Comparison of ENCODE assay signal across 8 cellular contexts in the genomic region with DNA sequence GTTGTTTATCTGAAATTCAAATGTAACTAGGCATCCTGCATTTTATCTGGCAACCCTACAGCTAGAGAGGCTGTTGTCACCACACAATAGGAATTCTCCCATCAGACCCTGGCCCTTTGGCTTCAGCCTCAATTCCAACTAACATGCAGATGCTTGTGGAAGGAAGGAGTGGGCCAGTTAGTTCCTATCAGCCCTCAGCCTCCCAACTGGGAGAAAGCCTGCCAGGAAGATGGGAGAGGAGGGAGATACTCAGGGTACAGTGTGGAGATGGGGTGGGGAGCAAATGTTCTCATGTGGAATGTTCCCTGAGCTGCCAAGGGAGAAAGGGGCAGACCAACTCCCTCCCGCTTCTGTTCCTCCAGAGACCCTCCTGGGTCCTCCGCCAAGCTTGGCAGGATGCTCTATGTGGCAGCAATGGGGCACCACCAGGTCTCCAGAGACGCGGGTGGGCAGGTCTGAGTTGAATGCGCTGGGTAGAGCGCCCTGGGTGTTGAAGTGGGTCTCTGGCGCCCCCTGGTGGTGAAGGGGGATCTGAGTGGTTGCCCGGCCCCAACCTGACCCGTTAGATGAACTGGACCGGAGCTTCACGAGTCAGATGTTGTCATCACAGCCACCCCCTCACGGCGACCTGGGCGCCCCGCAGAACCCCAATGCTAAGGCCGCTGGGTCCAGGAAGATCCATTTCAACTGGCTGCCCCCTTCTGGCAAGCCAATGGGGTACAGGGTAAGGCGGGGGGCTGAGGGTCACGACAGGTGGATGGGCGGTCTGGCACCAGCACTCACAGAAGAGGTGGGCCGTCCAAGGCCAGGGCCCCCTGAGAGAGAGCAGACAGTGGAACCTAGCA. TPM values are rescaled to one million over a fixed set of nuclear protein-coding genes. Genes with fewer than 3 reads are reported as not detected.
DNase-seq lines count a peak whose midpoint lies in the region; ATAC-seq and TF ChIP-seq lines count a peak whose summit lies in the region.

No MANE protein-coding gene starts in this region.

- H3K27me3 Mint-ChIP-seq in H9 (ENCODE audit: low read depth), result peaks cover 9% of the 10 kb centered on the region

- peaks cover 3% of the 10 kb centered on the region for H3K23me2 ChIP-seq in H9 (ENCODE audit: insufficient read length, low read depth, low read length, poor library complexity, severe bottlenecking)

- H4K8ac ChIP-seq in H9 (replicated peaks; ENCODE audit: insufficient read length, low read depth, low read length), result no peak overlapping the region

- no peak overlapping the region for H3K27ac Mint-ChIP-seq in H9

- H3K9me3 Mint-ChIP-seq in H9, result no peaks in the 10 kb centered on the region; a peak in 1 of 5 replicates

- peak overlapping the region in 1 of 2 experiments; percentile 54; a peak in 2 of 5 replicates for H3K4me3 Mint-ChIP-seq in H9

- no peak overlapping the region for H3K9ac ChIP-seq in H9 (ENCODE audit: extremely low read depth, insufficient read length, low read length)

- no peak overlapping the region for H4K5ac ChIP-seq in H9 (ENCODE audit: insufficient read length, low read depth, low read length)

- no peak overlapping the region for H3K18ac ChIP-seq in H9 (ENCODE audit: insufficient read length, low read depth, low read length)

- no CpG with 5 or more reads among the region's 20 CpGs for WGBS in H9 (ENCODE audit: extremely low coverage, insufficient read length, low lambda C conversion rate)

- H3K27ac ChIP-seq in H9 (ENCODE audit: insufficient read length, low read depth, low read length) (no peak overlapping the region), layer of hippocampus (ENCODE audit: low read depth, low read length) (peak overlapping the region; percentile 3)

- no peak overlapping the region for H2AFZ ChIP-seq in H9 (ENCODE audit: low read length)

- H3K9me3 ChIP-seq in BE2C (no peaks in the 10 kb centered on the region), H9 (ENCODE audit: control insufficient read depth, low read depth, low read length) (no peaks in the 10 kb centered on the region)

- TF ChIP-seq CTCF in BE2C (IDR thresholded peaks at IDR 0.05; ENCODE audit: low read depth, low read length), result peak; percentile 83
- peak; percentile 96 for TF ChIP-seq CTCF in H9 (conservative IDR thresholded peaks at IDR 0.05)

- H3K79me1 ChIP-seq in H9 (ENCODE audit: insufficient read depth, low read depth, low read length, poor library complexity, severe bottlenecking), result no peaks in the 10 kb centered on the region

- H4K91ac ChIP-seq in H9 (ENCODE audit: insufficient read length, low read depth, low read length), result no peak overlapping the region

- H2BK12ac ChIP-seq in H9 (ENCODE audit: insufficient read length, low read depth, low read length), result no peak overlapping the region

- no peak overlapping the region for H3T11ph ChIP-seq in H9 (ENCODE audit: low read length)

- H2BK120ac ChIP-seq in H9 (ENCODE audit: low read depth, low read length, poor library complexity, severe bottlenecking), result no peak overlapping the region

- peak overlapping the region; percentile 12 for H3K4me3 ChIP-seq in BE2C (ENCODE audit: low read depth, low read length)

- H3K4ac ChIP-seq in H9 (ENCODE audit: low read depth, low read length), result no peak overlapping the region

- H3K4me1 ChIP-seq in BE2C, result no peaks in the 10 kb centered on the region
- H3K4me1 ChIP-seq in H9 (ENCODE audit: insufficient read depth, low read length), result no peaks in the 10 kb centered on the region; the same call in 1 of the 2 replicates

- peak; percentile 87 for DNase-seq in BE2C
- peak; percentile 91 for DNase-seq in H9
- DNase-seq in NCI-H460 (ENCODE audit: extremely low read depth, low read depth), result peak; percentile 71
- peak; percentile 94 for DNase-seq in activated CD4-positive, CD25-positive, alpha-beta regulatory T cell treated with anti-CD3 and anti-CD28 coated beads, Interleukin-2, amount 50 U/mL, for 72 hours
- peak; percentile 76 for DNase-seq in central memory CD4-positive, alpha-beta T cell
- DNase-seq in stimulated activated CD4-positive, alpha-beta T cell treated with anti-CD3 and anti-CD28 coated beads, Interleukin-1b, Interleukin-23, amount 100 ng/mL, for 48 hours, result peak; percentile 86

- H3K27me3 ChIP-seq in BE2C (no peaks in the 10 kb centered on the region), H9 (ENCODE audit: insufficient read depth, low read length) (no peaks in the 10 kb centered on the region), layer of hippocampus (ENCODE audit: control insufficient read depth, insufficient read depth, low read length) (no peaks in the 10 kb centered on the region)

- H2BK20ac ChIP-seq in H9 (ENCODE audit: low read depth, low read length, poor library complexity, severe bottlenecking), result no peak overlapping the region

- H3K56ac ChIP-seq in H9 (ENCODE audit: insufficient read length, low read depth, low read length), result no peak overlapping the region

- H4K20me1 ChIP-seq in H9 (ENCODE audit: control insufficient read depth, insufficient read depth, insufficient read length), result no peaks in the 10 kb centered on the region

- no peak overlapping the region for H2BK15ac ChIP-seq in H9 (ENCODE audit: low read depth, low read length)

- ATAC-seq in HG03460 (IDR thresholded peaks at IDR 0.05; ENCODE audit: unreplicated experiment), result no peak

- H3K14ac ChIP-seq in H9 (ENCODE audit: insufficient read depth, low read length), result no peak overlapping the region

- no peak overlapping the region for H2AK5ac ChIP-seq in H9 (ENCODE audit: insufficient read length, low read length)

- no peaks in the 10 kb centered on the region for H3K36me3 Mint-ChIP-seq in H9 (ENCODE audit: insufficient read depth in 1 of 3, low read depth in 3 of 3)

- no peak overlapping the region for H3K23ac ChIP-seq in H9 (ENCODE audit: insufficient read length, low read depth, low read length)

- H3K4me1 Mint-ChIP-seq in H9, result peaks cover 7 to 10% of the 10 kb centered on the region in 2 experiments

- no peaks in the 10 kb centered on the region for H3K36me3 ChIP-seq in BE2C

- H3K79me2 ChIP-seq in H9 (ENCODE audit: insufficient read depth, low read length), result no peaks in the 10 kb centered on the region

- H3K4me2 ChIP-seq in H9 (ENCODE audit: insufficient read depth, insufficient read length, low read length), result no peak overlapping the region

- H2BK5ac ChIP-seq in H9 (ENCODE audit: insufficient read length, low read length), result no peak overlapping the region

RNA-seq across cellular contexts. Expression of a gene that starts 15.2 kb away (rescaled TPM):
- 20.7 TPM for polyA plus RNA-seq in BE2C (2012; ENCODE audit: insufficient read depth, insufficient read length, low read depth)
- 36.7 and 38.4 TPM in 2 replicates for total RNA-seq in H9 (2021)
- 21.6 and 23.1 TPM in 2 replicates for total RNA-seq in NCI-H460 (2014; rRNA removed; shearing (Covaris generic))
- 57.3 and 86.7 TPM in 2 replicates for polyA plus RNA-seq in NCI-H460 (2014; cell fraction: nucleus; rRNA removed)

RNA-seq across cellular contexts. Expression of a gene that starts 28.5 kb away (rescaled TPM):
- 2.8 TPM for polyA plus RNA-seq in BE2C (2012; ENCODE audit: insufficient read depth, insufficient read length, low read depth)
- total RNA-seq in H9 (2021), result 3.9 and 5.3 TPM in 2 replicates
- 14.5 and 18.0 TPM in 2 replicates for total RNA-seq in NCI-H460 (2014; rRNA removed; shearing (Covaris generic))
- polyA plus RNA-seq in NCI-H460 (2014; cell fraction: nucleus; rRNA removed), result 7.7 and 13.1 TPM in 2 replicates

RNA-seq across cellular contexts. Expression of a gene that starts 34.8 kb away (rescaled TPM):
- polyA plus RNA-seq in BE2C (2012; ENCODE audit: insufficient read depth, insufficient read length, low read depth), result 27.3 TPM
- total RNA-seq in H9 (2021), result 35.6 and 36.4 TPM in 2 replicates
- total RNA-seq in NCI-H460 (2014; rRNA removed; shearing (Covaris generic)), result 25.8 and 33.8 TPM in 2 replicates
- polyA plus RNA-seq in NCI-H460 (2014; cell fraction: nucleus; rRNA removed), result 38.9 and 46.4 TPM in 2 replicates
